Comparison of ENCODE assay signal across 8 cellular contexts in the genomic region with DNA sequence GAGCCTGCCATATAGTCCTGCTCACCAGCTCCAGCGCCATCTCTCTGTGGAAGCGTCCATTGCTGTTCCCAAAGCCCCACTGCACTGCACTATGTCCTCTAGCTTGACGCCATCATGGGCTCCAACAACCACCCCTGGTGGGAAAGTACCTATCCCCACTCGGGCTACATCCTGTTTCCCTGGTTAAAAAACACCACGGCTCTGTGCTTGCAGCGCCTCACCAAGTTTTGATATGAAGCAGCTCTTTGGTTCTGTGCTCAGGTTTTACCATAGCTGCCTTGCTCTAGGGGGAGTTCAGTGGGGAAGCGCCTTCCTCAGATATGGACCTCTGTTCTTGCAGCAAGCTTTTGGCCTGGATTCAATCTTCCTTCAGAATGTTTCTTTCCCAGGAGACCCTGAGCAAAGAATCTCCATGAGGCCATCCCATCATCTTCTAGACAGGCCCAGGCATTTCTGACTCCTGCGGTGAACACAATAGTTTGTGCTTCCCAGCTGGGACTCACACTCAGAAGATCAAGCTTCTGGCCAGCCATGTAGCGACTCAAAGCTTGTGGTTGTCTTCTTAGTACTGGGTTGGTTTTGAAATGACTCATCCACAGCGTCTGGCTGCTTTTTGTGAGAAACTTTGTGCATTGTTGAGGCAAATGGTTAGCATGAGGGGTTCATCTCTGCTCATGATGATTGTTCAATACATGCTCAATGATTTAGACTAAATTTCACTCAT. TPM values are rescaled to one million over a fixed set of nuclear protein-coding genes. Genes with fewer than 3 reads are reported as not detected.
DNase-seq lines count a peak whose midpoint lies in the region; ATAC-seq and TF ChIP-seq lines count a peak whose summit lies in the region.

No MANE protein-coding gene starts in this region.

- no peak overlapping the region for H3K27ac ChIP-seq in left ventricle myocardium inferior (replicated peaks)

- intact Hi-C loops in activated CD8-positive, alpha-beta T cell treated with anti-CD3 and anti-CD28 coated beads for 36 hours (cut with micrococcal nuclease): loop anchor here (1.0 to 10.0 kb wide), 5 partner anchors 11 to 227 kb away; partner anchors contain the start of gene DYNLRB2
- intact Hi-C loops in left ventricle myocardium inferior (cut with micrococcal nuclease): no loop called here

- H3K9me3 ChIP-seq in left ventricle myocardium inferior (replicated peaks): no peaks in the 10 kb centered on the region

- TF ChIP-seq CTCF in activated CD8-positive, alpha-beta T cell treated with anti-CD3 and anti-CD28 coated beads for 36 hours (IDR thresholded peaks at IDR 0.05): no peak
- TF ChIP-seq CTCF in kidney epithelial cell (IDR thresholded peaks at IDR 0.05; ENCODE audit: insufficient read depth, low read length, poor library complexity, severe bottlenecking): no peak
- no peak for TF ChIP-seq CTCF in left ventricle myocardium inferior (IDR thresholded peaks at IDR 0.05; ENCODE audit: borderline replicate concordance)

- H3K4me3 Mint-ChIP-seq in activated CD8-positive, alpha-beta T cell treated with anti-CD3 and anti-CD28 coated beads for 36 hours: peak overlapping the region; percentile 51

- no peaks in the 10 kb centered on the region for H3K27me3 ChIP-seq in kidney epithelial cell (ENCODE audit: control insufficient read depth, insufficient read depth, low read length)
- H3K27me3 ChIP-seq in left ventricle myocardium inferior (ENCODE audit: low read depth): no peaks in the 10 kb centered on the region

- POLR2A ChIA-PET in activated CD8-positive, alpha-beta T cell treated with anti-CD3 and anti-CD28 coated beads for 36 hours (lab: Charles Lee): interaction anchor here (0.6 to 2.2 kb wide), 11 partner anchors 9 to 978 kb away, joined by 3 to 11 read pairs (median 4); no protein-coding TSS in a partner anchor

- no peaks in the 10 kb centered on the region for H3K4me1 ChIP-seq in left ventricle myocardium inferior

- H3K4me3 ChIP-seq in kidney epithelial cell (ENCODE audit: low read depth, low read length): no peak overlapping the region
- no peak overlapping the region for H3K4me3 ChIP-seq in left ventricle myocardium inferior

- CTCF ChIA-PET in activated CD8-positive, alpha-beta T cell treated with anti-CD3 and anti-CD28 coated beads for 36 hours (lab: Charles Lee): interaction anchor here (0.6 to 2.4 kb wide), 11 partner anchors 11 to 245 kb away, joined by 3 to 16 read pairs (median 4); no protein-coding TSS in a partner anchor

- H3K27ac Mint-ChIP-seq in activated CD8-positive, alpha-beta T cell treated with anti-CD3 and anti-CD28 coated beads for 36 hours: peak overlapping the region; percentile 97

- ATAC-seq in GM18909 (IDR thresholded peaks at IDR 0.05; ENCODE audit: poor library complexity, unreplicated experiment) (peak; percentile 91), HG03066 (IDR thresholded peaks at IDR 0.05; ENCODE audit: low read depth, unreplicated experiment) (peak; percentile 87), esophagus mucosa (no peak)
- peak; percentile 90 for ATAC-seq in activated CD8-positive, alpha-beta T cell treated with anti-CD3 and anti-CD28 coated beads for 36 hours

- no peaks in the 10 kb centered on the region for H3K36me3 Mint-ChIP-seq in activated CD8-positive, alpha-beta T cell treated with anti-CD3 and anti-CD28 coated beads for 36 hours (ENCODE audit: low read depth)

- H3K9me3 Mint-ChIP-seq in activated CD8-positive, alpha-beta T cell treated with anti-CD3 and anti-CD28 coated beads for 36 hours: no peaks in the 10 kb centered on the region

- peaks cover 53% of the 10 kb centered on the region for H3K4me1 Mint-ChIP-seq in activated CD8-positive, alpha-beta T cell treated with anti-CD3 and anti-CD28 coated beads for 36 hours (ENCODE audit: low read depth)

- no peaks in the 10 kb centered on the region for H3K27me3 Mint-ChIP-seq in activated CD8-positive, alpha-beta T cell treated with anti-CD3 and anti-CD28 coated beads for 36 hours

- H3K36me3 ChIP-seq in kidney epithelial cell (ENCODE audit: control insufficient read depth, insufficient read depth, low read length): no peaks in the 10 kb centered on the region
- no peaks in the 10 kb centered on the region for H3K36me3 ChIP-seq in left ventricle myocardium inferior

- peak; percentile 89 for DNase-seq in activated CD8-positive, alpha-beta T cell treated with anti-CD3 and anti-CD28 coated beads for 36 hours
- DNase-seq in kidney epithelial cell (ENCODE audit: low read depth): peak; percentile 65
- no peak for DNase-seq in COR-L47 (lab: John Stamatoyannopoulos, UW)
- DNase-seq in left ventricle myocardium inferior: no peak
- no peak for DNase-seq in NCI-H2171 (lab: John Stamatoyannopoulos, UW)

RNA-seq across cellular contexts. Expression of gene DYNLRB2, which starts 39.5 kb away (rescaled TPM):
- not detected for total RNA-seq in activated CD8-positive, alpha-beta T cell treated with anti-CD3 and anti-CD28 coated beads for 36 hours
- total RNA-seq in kidney epithelial cell: not detected in 2 replicates
- total RNA-seq in esophagus mucosa: not detected
- not detected for total RNA-seq in left ventricle myocardium inferior

Comparison
In these comparisons a context has a peak if more than half of its experiments do, and no peak if none do; other contexts are left out.
1. DNase-seq: peak in activated CD8-positive, alpha-beta T cell treated with anti-CD3 and anti-CD28 coated beads for 36 hours (single experiment) and kidney epithelial cell (single experiment); none in COR-L47 (single experiment), left ventricle myocardium inferior (single experiment) and NCI-H2171 (single experiment).